28 cellular contexts compared by ENCODE assay signal in the genomic region with DNA sequence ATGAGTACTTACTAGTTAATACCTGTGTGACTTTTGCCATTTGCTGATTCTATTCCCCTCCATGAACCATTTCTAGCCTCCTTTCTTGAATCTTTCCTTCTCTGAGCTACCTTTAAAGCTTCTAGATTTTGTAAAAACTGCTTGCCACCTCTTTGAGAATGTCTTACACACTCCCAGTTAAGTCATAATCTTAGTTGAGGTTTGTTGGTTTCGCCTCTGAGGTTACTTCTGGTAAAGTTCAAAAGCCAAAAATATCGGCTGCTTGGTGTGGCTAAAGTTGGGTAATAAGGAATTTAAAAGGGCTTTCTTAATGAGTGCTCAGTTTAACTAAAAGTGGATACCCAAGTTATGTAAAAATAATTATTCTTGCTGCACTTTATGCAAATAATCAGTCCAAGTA. TPM values are rescaled to one million over a fixed set of nuclear protein-coding genes. Genes with fewer than 3 reads are reported as not detected.
A peak's percentile ranks its signal among the peaks of the same experiment; 100 is the strongest.
DNase-seq lines count a peak whose midpoint lies in the region; ATAC-seq, FAIRE-seq and TF ChIP-seq lines count a peak whose summit lies in the region.
"Had no signal": no experiment of that assay in that cellular context is flagged by ENCODE, and none has a peak within 500 bp of the region (broad histone marks: within the 10 kb centered on the region; RNA-seq: fewer than 3 reads in every experiment).

No MANE protein-coding gene starts in this region.

- H3K36me3 Mint-ChIP-seq in activated naive CD4-positive, alpha-beta T cell treated with anti-CD3 and anti-CD28 coated beads for 36 hours (ENCODE audit: low read depth) = peaks cover 11% of the 10 kb centered on the region
- no peaks in the 10 kb centered on the region for H3K36me3 Mint-ChIP-seq in activated naive CD4-positive, alpha-beta T cell treated with anti-CD3 and anti-CD28 coated beads, Interleukin-2, amount 10 ng/mL, durations not matched to agents 7 days and 5 days
- H3K36me3 Mint-ChIP-seq in nephron progenitor cell (ENCODE audit: low read depth) = no peaks in the 10 kb centered on the region
- H3K36me3 Mint-ChIP-seq: brain had no signal

- no peaks in the 10 kb centered on the region for H3K27me3 Mint-ChIP-seq in activated naive CD4-positive, alpha-beta T cell treated with anti-CD3 and anti-CD28 coated beads for 36 hours (ENCODE audit: low read depth)
- peaks cover 4% of the 10 kb centered on the region for H3K27me3 Mint-ChIP-seq in activated naive CD4-positive, alpha-beta T cell treated with anti-CD3 and anti-CD28 coated beads, Interleukin-2, amount 10 ng/mL, durations not matched to agents 7 days and 5 days
- H3K27me3 Mint-ChIP-seq in nephron progenitor cell (ENCODE audit: low read depth, poor library complexity) = no peaks in the 10 kb centered on the region

- H3K4me3 Mint-ChIP-seq in activated naive CD4-positive, alpha-beta T cell treated with anti-CD3 and anti-CD28 coated beads for 36 hours = no peak overlapping the region
- H3K4me3 Mint-ChIP-seq in activated naive CD4-positive, alpha-beta T cell treated with anti-CD3 and anti-CD28 coated beads, Interleukin-2, amount 10 ng/mL, durations not matched to agents 7 days and 5 days = no peak overlapping the region
- H3K4me3 Mint-ChIP-seq in nephron progenitor cell = no peak overlapping the region
- H3K4me3 Mint-ChIP-seq: brain, T-cell had no signal

- H2AFZ ChIP-seq in GM12878 (ENCODE audit: control insufficient read depth, low read depth, low read length) = no peak overlapping the region

- RAD21 ChIA-PET in GM12878 (lab: Charles Lee; ENCODE audit: unreplicated experiment) = no interaction called here

- no peak for TF ChIP-seq EP300 in GM12878 (IDR thresholded peaks at IDR 0.05; ENCODE audit: borderline replicate concordance in 1 of 2, control insufficient read depth in 1 of 2, low read depth in 2 of 2, low read length in 2 of 2)

- peak; percentile 83 for FAIRE-seq in GM12878 (lab: Jason Lieb, UNC)
- FAIRE-seq: HepG2 had no signal

- peaks cover 11% of the 10 kb centered on the region for H3K4me1 Mint-ChIP-seq in activated naive CD4-positive, alpha-beta T cell treated with anti-CD3 and anti-CD28 coated beads for 36 hours (ENCODE audit: low read depth)
- H3K4me1 Mint-ChIP-seq in activated naive CD4-positive, alpha-beta T cell treated with anti-CD3 and anti-CD28 coated beads, Interleukin-2, amount 10 ng/mL, durations not matched to agents 7 days and 5 days = peaks cover 11% of the 10 kb centered on the region
- H3K4me1 Mint-ChIP-seq in nephron progenitor cell = no peaks in the 10 kb centered on the region
- H3K4me1 Mint-ChIP-seq: brain had no signal

- no peak for TF ChIP-seq POLR2A in GM12878 (IDR thresholded peaks at IDR 0.05; ENCODE audit: low read depth, low read length)

- no peaks in the 10 kb centered on the region for H3K27me3 ChIP-seq in GM12878 (replicated peaks in 1 of 2; ENCODE audit: control insufficient read depth in 2 of 2, insufficient read depth in 2 of 2, low read length in 1 of 2)
- H3K27me3 ChIP-seq: uterus had no signal

- no TSS peak for BruUV-seq in GM12878 (replicated peaks; lab: Mats Ljungman, UMichigan)

- peaks cover 14% of the 10 kb centered on the region for H3K9me3 Mint-ChIP-seq in activated naive CD4-positive, alpha-beta T cell treated with anti-CD3 and anti-CD28 coated beads for 36 hours
- H3K9me3 Mint-ChIP-seq in activated naive CD4-positive, alpha-beta T cell treated with anti-CD3 and anti-CD28 coated beads, Interleukin-2, amount 10 ng/mL, durations not matched to agents 7 days and 5 days = peaks cover 4% of the 10 kb centered on the region
- peaks cover 55% of the 10 kb centered on the region for H3K9me3 Mint-ChIP-seq in nephron progenitor cell

- TF ChIP-seq RAD21 in GM12878 (IDR thresholded peaks at IDR 0.05; ENCODE audit: insufficient read depth, low read depth, low read length) = no peak

- H3K36me3 ChIP-seq in GM12878 (ENCODE audit: control insufficient read depth in 2 of 2, insufficient read depth in 2 of 2, low read length in 1 of 2) = no peaks in the 10 kb centered on the region
- H3K36me3 ChIP-seq: uterus had no signal

- WGBS in GM12878 (ENCODE audit: insufficient coverage, insufficient replicate concordance, low lambda C conversion rate, missing lambda C conversion rate) = 0% methylated on average over 2 of the region's 2 CpGs

- H3K4me1 ChIP-seq in GM12878 (ENCODE audit: control insufficient read depth, insufficient read depth, low read length) = no peaks in the 10 kb centered on the region
- H3K4me1 ChIP-seq: uterus had no signal

- intact Hi-C loops in activated naive CD4-positive, alpha-beta T cell treated with anti-CD3 and anti-CD28 coated beads for 36 hours (cut with micrococcal nuclease) = no loop called here
- intact Hi-C loops in GM12878 (cut with micrococcal nuclease; ENCODE audit: unreplicated experiment) = no loop called here

- SMC1A ChIA-PET in GM12878 (lab: Charles Lee; ENCODE audit: uncharacterized antibody, unreplicated experiment) = no interaction called here

- H3K4me3 ChIP-seq in GM12878 = no peak overlapping the region
- H3K4me3 ChIP-seq: uterus had no signal

- no peak overlapping the region for H3K27ac ChIP-seq in GM12878 (ENCODE audit: control insufficient read depth, insufficient read depth)
- H3K27ac ChIP-seq: 22Rv1, uterus, VCaP had no signal

- H4K20me1 ChIP-seq in GM12878 (ENCODE audit: control insufficient read depth, insufficient read depth) = no peaks in the 10 kb centered on the region

- no peak overlapping the region; the same call in 1 of the 2 replicates for H3K4me2 ChIP-seq in GM12878 (ENCODE audit: control insufficient read depth, insufficient read depth)

- DNase-seq in activated naive CD4-positive, alpha-beta T cell treated with anti-CD3 and anti-CD28 coated beads for 36 hours = no peak
- no peak for DNase-seq in activated naive CD4-positive, alpha-beta T cell treated with anti-CD3 and anti-CD28 coated beads, Interleukin-2, amount 10 ng/mL, durations not matched to agents 7 days and 5 days
- DNase-seq in GM12878 (ENCODE audit: low read depth, low spot score) = peak; percentile 15
- DNase-seq in NCI-H1092 (lab: John Stamatoyannopoulos, UW) = no peak
- DNase-seq in AML-193 (lab: John Stamatoyannopoulos, UW) = no peak
- DNase-seq in nephron progenitor cell = no peak
- DNase-seq: activated CD4-positive, alpha-beta T cell treated with anti-CD3 and anti-CD28 coated beads, Interleukin-2, amount 50 U/mL, for 1 hour; activated CD8-positive, alpha-beta memory T cell treated with anti-CD3 and anti-CD28 coated beads, Interleukin-2, amount 50 U/mL, for 48 hours; activated effector memory CD4-positive, alpha-beta T cell treated with Interleukin-2 at 50 U/mL for 16 hours; COR-L47; left cardiac atrium; mesenchymal stem cell; NCI-H187; NCI-H2227 treated with DMSO at 0.1 percent for 48 hours; NCI-H774; occipital lobe; retina; Right ventricle myocardium superior; stimulated activated CD4-positive, alpha-beta T cell treated with anti-CD3 and anti-CD28 coated beads, Interleukin-12 subunit alpha, Interleukin-12 subunit beta, amount 100 ng/mL, for 4 hours; T-cell; uterus had no signal

- H3K79me2 ChIP-seq in GM12878 (ENCODE audit: control insufficient read depth, insufficient read depth, low read length) = no peaks in the 10 kb centered on the region

- no peak for TF ChIP-seq CTCF in GM12878 (IDR thresholded peaks at IDR 0.05 in 2 of 3, conservative IDR thresholded peaks at IDR 0.05 in 1 of 3; ENCODE audit: control insufficient read depth in 2 of 3, extremely low read depth in 1 of 3, insufficient read depth in 1 of 3, low read depth in 3 of 3, low read length in 3 of 3)
- TF ChIP-seq CTCF in nephron progenitor cell (IDR thresholded peaks at IDR 0.05) = no peak

- in situ Hi-C loops in GM12878 (cut with MboI) = no loop called here

- POLR2A ChIA-PET in GM12878 (lab: Charles Lee) = interaction anchor here (0.5 kb wide), 1 partner anchor 622 kb away, joined by 3 read pairs; no protein-coding TSS in a partner anchor

- H3K27ac Mint-ChIP-seq in activated naive CD4-positive, alpha-beta T cell treated with anti-CD3 and anti-CD28 coated beads for 36 hours = peak overlapping the region; percentile 13
- no peak overlapping the region for H3K27ac Mint-ChIP-seq in activated naive CD4-positive, alpha-beta T cell treated with anti-CD3 and anti-CD28 coated beads, Interleukin-2, amount 10 ng/mL, durations not matched to agents 7 days and 5 days
- H3K27ac Mint-ChIP-seq in nephron progenitor cell = no peak overlapping the region
- H3K27ac Mint-ChIP-seq: brain had no signal

- CTCF ChIA-PET in activated naive CD4-positive, alpha-beta T cell treated with anti-CD3 and anti-CD28 coated beads for 36 hours (lab: Charles Lee) = interaction anchor here (0.6 kb wide), 2 partner anchors 10 to 12 kb away, joined by 3 to 4 read pairs; no protein-coding TSS in a partner anchor
- CTCF ChIA-PET in activated naive CD4-positive, alpha-beta T cell treated with anti-CD3 and anti-CD28 coated beads, Interleukin-2, amount 10 ng/mL, durations not matched to agents 7 days and 5 days (lab: Charles Lee) = no interaction called here
- CTCF ChIA-PET in GM12878 (lab: Yijun Ruan, JAX) = no interaction called here

- peaks cover 2% of the 10 kb centered on the region; the same call in 2 of the 3 replicates for H3K9me3 ChIP-seq in GM12878 (replicated peaks; ENCODE audit: control insufficient read depth, insufficient read depth, low read length)
- H3K9me3 ChIP-seq: uterus had no signal

- ATAC-seq in GM21723 (IDR thresholded peaks at IDR 0.05; ENCODE audit: unreplicated experiment) (peak; percentile 86), HG03469 (IDR thresholded peaks at IDR 0.05; ENCODE audit: unreplicated experiment) (peak; percentile 79), GM12878 (peak; percentile 62)
- ATAC-seq: HepG2, left cardiac atrium, T-cell had no signal

- no peak overlapping the region for H3K9ac ChIP-seq in GM12878 (ENCODE audit: control insufficient read depth, insufficient read depth, low read length)

RNA-seq across cellular contexts. Expression of a gene that starts 10.4 kb away (rescaled TPM):
- not detected for total RNA-seq in activated naive CD4-positive, alpha-beta T cell treated with anti-CD3 and anti-CD28 coated beads for 36 hours
- total RNA-seq in GM12878 (2013; cell fraction: nucleolus; rRNA removed) = not detected in 2 replicates
- total RNA-seq in GM12878 (2014; rRNA removed) = not detected in 2 replicates
- total RNA-seq in GM12878 (2014; rRNA removed; fragmentation: Illumina TruSeq; extraction: Trizol) = not detected in 2 replicates
- total RNA-seq in GM12878 (2021) = 0.18 TPM in 1 of 2 replicates, not detected in the other
- polyA plus RNA-seq in GM12878 (2011; ENCODE audit: low read depth) = not detected
- polyA plus RNA-seq in GM12878 (2011; rRNA removed) = not detected in 2 replicates
- not detected in 2 replicates for polyA plus RNA-seq in GM12878 (2011; cell fraction: cytosol; rRNA removed)
- not detected in 2 replicates for polyA plus RNA-seq in GM12878 (2011; cell fraction: nucleus; rRNA removed)
- polyA plus RNA-seq in GM12878 (2012) = not detected in 2 replicates
- polyA plus RNA-seq in GM12878 (2014; fragmentation: Illumina TruSeq; extraction: Trizol) = not detected in 2 replicates
- not detected for polyA plus RNA-seq in GM12878 (2014; fragmentation: Nextera tagmentation; extraction: Ambion mirVana)
- polyA plus RNA-seq in GM12878 (2014; rRNA removed) = not detected in 2 replicates
- polyA plus RNA-seq in GM12878 (2016; fragmentation: Nextera tagmentation; extraction: Ambion mirVana) = not detected
- polyA minus RNA-seq in GM12878 (2011; rRNA and poly(A)+ RNA removed) = not detected in 2 replicates
- polyA minus RNA-seq in GM12878 (2011; cell fraction: cytosol; rRNA and poly(A)+ RNA removed) = not detected in 2 replicates
- polyA minus RNA-seq in GM12878 (2011; cell fraction: nucleus; rRNA and poly(A)+ RNA removed) = not detected in 2 replicates
- total RNA-seq: Daoy, HepG2, T-cell, uterus had no signal
- polyA plus RNA-seq: HepG2 had no signal
